In genomic region chr14:42322486-42323284, GRCh38 we compare ENCODE assay signal across 1 cellular context.
TF ChIP-seq lines count a peak whose summit lies in the region.

No MANE protein-coding gene starts in this region.

TF ChIP-seq in GM23338, 12 proteins besides CTCF, POLR2A, EP300 and RAD21 (continued from another document):
- TF ChIP-seq, protein P1, sequence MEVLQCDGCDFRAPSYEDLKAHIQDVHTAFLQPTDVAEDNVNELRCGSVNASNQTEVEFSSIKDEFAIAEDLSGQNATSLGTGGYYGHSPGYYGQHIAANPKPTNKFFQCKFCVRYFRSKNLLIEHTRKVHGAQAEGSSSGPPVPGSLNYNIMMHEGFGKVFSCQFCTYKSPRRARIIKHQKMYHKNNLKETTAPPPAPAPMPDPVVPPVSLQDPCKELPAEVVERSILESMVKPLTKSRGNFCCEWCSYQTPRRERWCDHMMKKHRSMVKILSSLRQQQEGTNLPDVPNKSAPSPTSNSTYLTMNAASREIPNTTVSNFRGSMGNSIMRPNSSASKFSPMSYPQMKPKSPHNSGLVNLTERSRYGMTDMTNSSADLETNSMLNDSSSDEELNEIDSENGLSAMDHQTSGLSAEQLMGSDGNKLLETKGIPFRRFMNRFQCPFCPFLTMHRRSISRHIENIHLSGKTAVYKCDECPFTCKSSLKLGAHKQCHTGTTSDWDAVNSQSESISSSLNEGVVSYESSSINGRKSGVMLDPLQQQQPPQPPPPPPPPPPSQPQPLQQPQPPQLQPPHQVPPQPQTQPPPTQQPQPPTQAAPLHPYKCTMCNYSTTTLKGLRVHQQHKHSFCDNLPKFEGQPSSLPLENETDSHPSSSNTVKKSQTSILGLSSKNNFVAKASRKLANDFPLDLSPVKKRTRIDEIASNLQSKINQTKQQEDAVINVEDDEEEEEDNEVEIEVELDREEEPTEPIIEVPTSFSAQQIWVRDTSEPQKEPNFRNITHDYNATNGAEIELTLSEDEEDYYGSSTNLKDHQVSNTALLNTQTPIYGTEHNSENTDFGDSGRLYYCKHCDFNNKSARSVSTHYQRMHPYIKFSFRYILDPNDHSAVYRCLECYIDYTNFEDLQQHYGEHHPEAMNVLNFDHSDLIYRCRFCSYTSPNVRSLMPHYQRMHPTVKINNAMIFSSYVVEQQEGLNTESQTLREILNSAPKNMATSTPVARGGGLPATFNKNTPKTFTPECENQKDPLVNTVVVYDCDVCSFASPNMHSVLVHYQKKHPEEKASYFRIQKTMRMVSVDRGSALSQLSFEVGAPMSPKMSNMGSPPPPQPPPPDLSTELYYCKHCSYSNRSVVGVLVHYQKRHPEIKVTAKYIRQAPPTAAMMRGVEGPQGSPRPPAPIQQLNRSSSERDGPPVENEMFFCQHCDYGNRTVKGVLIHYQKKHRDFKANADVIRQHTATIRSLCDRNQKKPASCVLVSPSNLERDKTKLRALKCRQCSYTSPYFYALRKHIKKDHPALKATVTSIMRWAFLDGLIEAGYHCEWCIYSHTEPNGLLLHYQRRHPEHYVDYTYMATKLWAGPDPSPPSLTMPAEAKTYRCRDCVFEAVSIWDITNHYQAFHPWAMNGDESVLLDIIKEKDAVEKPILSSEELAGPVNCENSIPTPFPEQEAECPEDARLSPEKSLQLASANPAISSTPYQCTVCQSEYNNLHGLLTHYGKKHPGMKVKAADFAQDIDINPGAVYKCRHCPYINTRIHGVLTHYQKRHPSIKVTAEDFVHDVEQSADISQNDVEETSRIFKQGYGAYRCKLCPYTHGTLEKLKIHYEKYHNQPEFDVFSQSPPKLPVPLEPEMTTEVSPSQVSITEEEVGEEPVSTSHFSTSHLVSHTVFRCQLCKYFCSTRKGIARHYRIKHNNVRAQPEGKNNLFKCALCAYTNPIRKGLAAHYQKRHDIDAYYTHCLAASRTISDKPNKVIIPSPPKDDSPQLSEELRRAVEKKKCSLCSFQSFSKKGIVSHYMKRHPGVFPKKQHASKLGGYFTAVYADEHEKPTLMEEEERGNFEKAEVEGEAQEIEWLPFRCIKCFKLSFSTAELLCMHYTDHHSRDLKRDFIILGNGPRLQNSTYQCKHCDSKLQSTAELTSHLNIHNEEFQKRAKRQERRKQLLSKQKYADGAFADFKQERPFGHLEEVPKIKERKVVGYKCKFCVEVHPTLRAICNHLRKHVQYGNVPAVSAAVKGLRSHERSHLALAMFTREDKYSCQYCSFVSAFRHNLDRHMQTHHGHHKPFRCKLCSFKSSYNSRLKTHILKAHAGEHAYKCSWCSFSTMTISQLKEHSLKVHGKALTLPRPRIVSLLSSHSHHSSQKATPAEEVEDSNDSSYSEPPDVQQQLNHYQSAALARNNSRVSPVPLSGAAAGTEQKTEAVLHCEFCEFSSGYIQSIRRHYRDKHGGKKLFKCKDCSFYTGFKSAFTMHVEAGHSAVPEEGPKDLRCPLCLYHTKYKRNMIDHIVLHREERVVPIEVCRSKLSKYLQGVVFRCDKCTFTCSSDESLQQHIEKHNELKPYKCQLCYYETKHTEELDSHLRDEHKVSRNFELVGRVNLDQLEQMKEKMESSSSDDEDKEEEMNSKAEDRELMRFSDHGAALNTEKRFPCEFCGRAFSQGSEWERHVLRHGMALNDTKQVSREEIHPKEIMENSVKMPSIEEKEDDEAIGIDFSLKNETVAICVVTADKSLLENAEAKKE (CRISPR knock-in tag; IDR thresholded peaks at IDR 0.05): no peak
- no peak for TF ChIP-seq EZH2 (IDR thresholded peaks at IDR 0.05; ENCODE audit: low read depth, unreplicated experiment)
TF ChIP-seq in GM23338: peak in this region for 0.
